In genomic region chr17:28469376-28469775, GRCh38 we compare ENCODE assay signal across 22 cellular contexts. TPM values are rescaled to one million over a fixed set of nuclear protein-coding genes. Genes with fewer than 3 reads are reported as not detected.
DNase-seq lines count a peak whose midpoint lies in the region; ATAC-seq, FAIRE-seq and TF ChIP-seq lines count a peak whose summit lies in the region.
"Had no signal": no experiment of that assay in that cellular context is flagged by ENCODE, and none has a peak within 500 bp of the region (broad histone marks: within the 10 kb centered on the region; RNA-seq: fewer than 3 reads in every experiment).

No MANE protein-coding gene starts in this region.

- H3K79me2 ChIP-seq in GM23338 (replicated peaks; ENCODE audit: insufficient read depth) (no peaks in the 10 kb centered on the region), GM12878 (ENCODE audit: control insufficient read depth, insufficient read depth, low read length) (no peaks in the 10 kb centered on the region)

- H3K36me3 ChIP-seq in breast epithelium (no peaks in the 10 kb centered on the region), GM23338 (ENCODE audit: insufficient read depth) (no peaks in the 10 kb centered on the region), GM12878 (ENCODE audit: control insufficient read depth in 2 of 2, insufficient read depth in 2 of 2, low read length in 1 of 2) (no peaks in the 10 kb centered on the region), sigmoid colon (no peaks in the 10 kb centered on the region)

- H2AFZ ChIP-seq in GM23338 (0 out of 2 replicates have a peak overlapping the region, but pooled peaks have one; percentile 7), GM12878 (ENCODE audit: control insufficient read depth, low read depth, low read length) (peak overlapping the region; percentile 10; the same call in 1 of the 2 replicates)

- FAIRE-seq in GM12878 (lab: Jason Lieb, UNC) = no peak

- H3K4me1 ChIP-seq in breast epithelium = peaks cover 0 to 34% of the 10 kb centered on the region in 2 donors
- H3K4me1 ChIP-seq in GM23338 (ENCODE audit: insufficient read depth) = no peaks in the 10 kb centered on the region
- peaks cover 52% of the 10 kb centered on the region for H3K4me1 ChIP-seq in GM12878 (ENCODE audit: control insufficient read depth, insufficient read depth, low read length)
- H3K4me1 ChIP-seq in sigmoid colon = no peaks in the 10 kb centered on the region

- WGBS in GM12878 (ENCODE audit: insufficient coverage, insufficient replicate concordance, low lambda C conversion rate, missing lambda C conversion rate) = 76% methylated on average over 8 of the region's 8 CpGs
- WGBS in sigmoid colon, 2 donors = 90 to 96% methylated on average over 8 of the region's 8 CpGs

- H3K27me3 Mint-ChIP-seq in MCF 10A (ENCODE audit: insufficient read depth, unreplicated experiment) (peaks cover 11% of the 10 kb centered on the region), GM23338 (ENCODE audit: insufficient read depth, low read depth, poor library complexity) (peaks cover 16% of the 10 kb centered on the region)

- in situ Hi-C loops in GM12878 (cut with MboI) = no loop called here

- SMC1A ChIA-PET in GM12878 (lab: Charles Lee; ENCODE audit: uncharacterized antibody, unreplicated experiment) = interaction anchor here (0.7 to 1.5 kb wide), 6 partner anchors 15 to 82 kb away, joined by 3 to 7 read pairs (median 4); no protein-coding TSS in a partner anchor

- TF ChIP-seq RAD21 in GM12878 (IDR thresholded peaks at IDR 0.05; ENCODE audit: insufficient read depth, low read depth, low read length) = no peak

- BruUV-seq in MCF 10A (replicated peaks; lab: Mats Ljungman, UMichigan) = no TSS peak
- BruUV-seq in GM12878 (replicated peaks; lab: Mats Ljungman, UMichigan) = no TSS peak

- no peak for ATAC-seq in GM23338
- ATAC-seq in GM12878 = no peak
- no peak for ATAC-seq in GM21825 (IDR thresholded peaks at IDR 0.05; ENCODE audit: unreplicated experiment)
- ATAC-seq: HCT116 had no signal

- peaks cover 19% of the 10 kb centered on the region for H3K4me1 Mint-ChIP-seq in MCF 10A (ENCODE audit: insufficient read depth, unreplicated experiment)
- peaks cover 6% of the 10 kb centered on the region for H3K4me1 Mint-ChIP-seq in GM23338

- CTCF ChIA-PET in MCF 10A (lab: Yijun Ruan, JAX) (interaction anchor here (0.6 kb wide), 2 partner anchors 237 to 364 kb away, joined by 3 read pairs; no protein-coding TSS in a partner anchor), GM12878 (lab: Yijun Ruan, JAX) (interaction anchor here (1.1 kb wide), 1 partner anchor 53 kb away, joined by 4 read pairs; no protein-coding TSS in a partner anchor)

- H3K4me3 ChIP-seq in breast epithelium = no peak overlapping the region
- H3K4me3 ChIP-seq in GM23338 = no peak overlapping the region
- H3K4me3 ChIP-seq in GM12878 = no peak overlapping the region
- H3K4me3 ChIP-seq in sigmoid colon = no peak overlapping the region

- H4K20me1 ChIP-seq in GM23338 (replicated peaks; ENCODE audit: insufficient read depth) (no peaks in the 10 kb centered on the region), GM12878 (ENCODE audit: control insufficient read depth, insufficient read depth) (0 out of 2 replicates have a peak, but pooled peaks cover 3% of the 10 kb centered on the region)

- POLR2A ChIA-PET in MCF 10A (lab: Yijun Ruan, JAX) = interaction anchor here (0.7 kb wide), 1 partner anchor 14 kb away, joined by 3 read pairs; no protein-coding TSS in a partner anchor
- POLR2A ChIA-PET in GM12878 (lab: Charles Lee) = interaction anchor here (1.1 kb wide), 1 partner anchor 34 kb away, joined by 3 read pairs; no protein-coding TSS in a partner anchor

- no peaks in the 10 kb centered on the region; the same call in 1 of the 2 replicates for H3K9me2 ChIP-seq in GM23338 (ENCODE audit: insufficient read depth)

- H3K27ac Mint-ChIP-seq in MCF 10A (ENCODE audit: low read depth, unreplicated experiment) (no peak overlapping the region), GM23338 (no peak overlapping the region)

- TF ChIP-seq CTCF in breast epithelium (IDR thresholded peaks at IDR 0.05) (no peak), MCF 10A (IDR thresholded peaks at IDR 0.05; ENCODE audit: unreplicated experiment) (no peak), GM23338 (conservative IDR thresholded peaks at IDR 0.05; ENCODE audit: low read depth in 2 of 2) (no peak), GM12878 (IDR thresholded peaks at IDR 0.05 in 2 of 3, conservative IDR thresholded peaks at IDR 0.05 in 1 of 3; ENCODE audit: control insufficient read depth in 2 of 3, extremely low read depth in 1 of 3, insufficient read depth in 1 of 3, low read depth in 3 of 3, low read length in 3 of 3) (no peak), sigmoid colon (IDR thresholded peaks at IDR 0.05) (no peak)

- H3K27me3 ChIP-seq in breast epithelium = no peaks in the 10 kb centered on the region
- no peaks in the 10 kb centered on the region for H3K27me3 ChIP-seq in GM23338 (ENCODE audit: insufficient read depth)
- no peaks in the 10 kb centered on the region for H3K27me3 ChIP-seq in GM12878 (replicated peaks in 1 of 2; ENCODE audit: control insufficient read depth in 2 of 2, insufficient read depth in 2 of 2, low read length in 1 of 2)
- peaks cover 0 to 7% (median 3%) of the 10 kb centered on the region in 3 donors for H3K27me3 ChIP-seq in sigmoid colon

- H3K4me3 Mint-ChIP-seq in MCF 10A (ENCODE audit: unreplicated experiment) (no peak overlapping the region), GM23338 (no peak overlapping the region)

- H3K9ac ChIP-seq in GM12878 (ENCODE audit: control insufficient read depth, insufficient read depth, low read length) = peak overlapping the region; percentile 37; the same call in 1 of the 2 replicates

- no peak for TF ChIP-seq POLR2A in breast epithelium (IDR thresholded peaks at IDR 0.05)
- no peak for TF ChIP-seq POLR2A in GM12878 (IDR thresholded peaks at IDR 0.05; ENCODE audit: low read depth, low read length)
- no peak for TF ChIP-seq POLR2A in sigmoid colon (IDR thresholded peaks at IDR 0.05)

- DNase-seq in breast epithelium (ENCODE audit: low spot score in 2 of 2) (no peak), MCF 10A (ENCODE audit: unreplicated experiment) (no peak), GM23338 (ENCODE audit: low spot score) (no peak), GM12878 (ENCODE audit: low read depth, low spot score) (no peak), sigmoid colon (peak; percentile 37), NCI-H128 (lab: John Stamatoyannopoulos, UW; ENCODE audit: unreplicated experiment) (no peak)
- DNase-seq: CD4-positive, alpha-beta memory T cell; DND-41; GOT3; KG1; NCI-H1105 treated with DMSO at 0.1 percent for 48 hours; NCI-H1694; NCI-H2081; NCI-H2171; NCI-H446; NCI-H526 had no signal

- H3K36me3 Mint-ChIP-seq in MCF 10A (ENCODE audit: insufficient read depth, unreplicated experiment) (no peaks in the 10 kb centered on the region), GM23338 (ENCODE audit: low read depth) (no peaks in the 10 kb centered on the region)
- H3K36me3 Mint-ChIP-seq: CD4-positive, alpha-beta memory T cell had no signal

- no peaks in the 10 kb centered on the region for H3F3A ChIP-seq in GM23338 (replicated peaks; ENCODE audit: low read depth)

- H3K27ac ChIP-seq in breast epithelium (peak overlapping the region; percentile 85), GM23338 (ENCODE audit: low read depth) (no peak overlapping the region), GM12878 (ENCODE audit: control insufficient read depth, insufficient read depth) (peak overlapping the region; percentile 58), sigmoid colon (no peak overlapping the region)
- H3K27ac ChIP-seq: RWPE1 had no signal

- intact Hi-C loops in breast epithelium (cut with DNase I; ENCODE audit: low total_unique reads) = no loop called here
- intact Hi-C loops in MCF 10A (cut with micrococcal nuclease) = no loop called here
- intact Hi-C loops in GM12878 (cut with micrococcal nuclease; ENCODE audit: unreplicated experiment) = no loop called here
- intact Hi-C loops in sigmoid colon (cut with DNase I) = no loop called here

- RAD21 ChIA-PET in GM12878 (lab: Charles Lee; ENCODE audit: unreplicated experiment) = interaction anchor here (0.9 kb wide), 1 partner anchor 15 kb away, joined by 5 read pairs; no protein-coding TSS in a partner anchor

- TF ChIP-seq EP300 in GM12878 (IDR thresholded peaks at IDR 0.05; ENCODE audit: borderline replicate concordance in 1 of 2, control insufficient read depth in 1 of 2, low read depth in 2 of 2, low read length in 2 of 2) = no peak
- no peak for TF ChIP-seq EP300 in sigmoid colon (IDR thresholded peaks at IDR 0.05)

- no peak overlapping the region for H3K4me2 ChIP-seq in GM23338
- peak overlapping the region; percentile 75 for H3K4me2 ChIP-seq in GM12878 (ENCODE audit: control insufficient read depth, insufficient read depth)

- H3K9me3 ChIP-seq in breast epithelium (no peaks in the 10 kb centered on the region), GM12878 (replicated peaks; ENCODE audit: control insufficient read depth, insufficient read depth, low read length) (no peaks in the 10 kb centered on the region), sigmoid colon (no peaks in the 10 kb centered on the region)

- H3K9me3 Mint-ChIP-seq in MCF 10A (ENCODE audit: unreplicated experiment) (no peaks in the 10 kb centered on the region), GM23338 (no peaks in the 10 kb centered on the region)

RNA-seq across cellular contexts. Expression of gene SLC13A2, which starts 4.1 kb away (rescaled TPM):
- 1 to 10 TPM in 1 of 3 donors, under 1 TPM in 1, not detected in 1; 0.66 to 4.0 TPM for total RNA-seq in breast epithelium
- total RNA-seq in MCF 10A (2022) = not detected in 2 replicates
- total RNA-seq in GM23338 (2014; rRNA removed; shearing (Covaris generic)) = not detected in 2 replicates
- not detected in 2 replicates for polyA plus RNA-seq in GM23338 (2016; fragmentation: Nextera tagmentation; extraction: Ambion mirVana)
- not detected in 2 replicates for total RNA-seq in GM12878 (2013; cell fraction: nucleolus; rRNA removed)
- 0.06 TPM in 1 of 2 replicates, not detected in the other for total RNA-seq in GM12878 (2014; rRNA removed)
- not detected in 2 replicates for total RNA-seq in GM12878 (2014; rRNA removed; fragmentation: Illumina TruSeq; extraction: Trizol)
- total RNA-seq in GM12878 (2021) = 0.13 TPM in 2 replicates
- polyA plus RNA-seq in GM12878 (2011; ENCODE audit: low read depth) = not detected
- polyA plus RNA-seq in GM12878 (2011; rRNA removed) = not detected in 2 replicates
- polyA plus RNA-seq in GM12878 (2011; cell fraction: cytosol; rRNA removed) = not detected in 2 replicates
- polyA plus RNA-seq in GM12878 (2011; cell fraction: nucleus; rRNA removed) = not detected in 2 replicates
- 0.04 and 0.07 TPM in 2 replicates for polyA plus RNA-seq in GM12878 (2012)
- polyA plus RNA-seq in GM12878 (2014; fragmentation: Illumina TruSeq; extraction: Trizol) = 0.03 TPM in 1 of 2 replicates, not detected in the other
- not detected for polyA plus RNA-seq in GM12878 (2014; fragmentation: Nextera tagmentation; extraction: Ambion mirVana)
- polyA plus RNA-seq in GM12878 (2014; rRNA removed) = 0.05 and 0.13 TPM in 2 replicates
- polyA plus RNA-seq in GM12878 (2016; fragmentation: Nextera tagmentation; extraction: Ambion mirVana) = not detected
- polyA minus RNA-seq in GM12878 (2011; rRNA and poly(A)+ RNA removed) = not detected in 2 replicates
- polyA minus RNA-seq in GM12878 (2011; cell fraction: cytosol; rRNA and poly(A)+ RNA removed) = not detected in 2 replicates
- polyA minus RNA-seq in GM12878 (2011; cell fraction: nucleus; rRNA and poly(A)+ RNA removed) = not detected in 2 replicates
- total RNA-seq in sigmoid colon = under 1 TPM in 1 of 4 donors, not detected in 3; under 0.01 TPM
- 10 to 100 TPM in 2 of 3 donors, 1 to 10 TPM in 1; 8.4 to 29.1 (median 11.4) TPM for polyA plus RNA-seq in sigmoid colon
- total RNA-seq: A673; CD4-positive, alpha-beta memory T cell; HT1080 had no signal
- polyA plus RNA-seq: BJ; CD4-positive, alpha-beta memory T cell had no signal

RNA-seq across cellular contexts. Expression of gene FOXN1, which starts 36.8 kb away (rescaled TPM):
- under 1 TPM in 1 of 3 donors, not detected in 2; 0.29 TPM for total RNA-seq in breast epithelium
- total RNA-seq in MCF 10A (2022) = not detected in 2 replicates
- total RNA-seq in GM23338 (2014; rRNA removed; shearing (Covaris generic)) = not detected in 2 replicates
- not detected in 2 replicates for polyA plus RNA-seq in GM23338 (2016; fragmentation: Nextera tagmentation; extraction: Ambion mirVana)
- total RNA-seq in GM12878 (2013; cell fraction: nucleolus; rRNA removed) = not detected in 2 replicates
- not detected in 2 replicates for total RNA-seq in GM12878 (2014; rRNA removed)
- total RNA-seq in GM12878 (2014; rRNA removed; fragmentation: Illumina TruSeq; extraction: Trizol) = not detected in 2 replicates
- total RNA-seq in GM12878 (2021) = not detected in 2 replicates
- not detected for polyA plus RNA-seq in GM12878 (2011; ENCODE audit: low read depth)
- polyA plus RNA-seq in GM12878 (2011; rRNA removed) = not detected in 2 replicates
- polyA plus RNA-seq in GM12878 (2011; cell fraction: cytosol; rRNA removed) = not detected in 2 replicates
- polyA plus RNA-seq in GM12878 (2011; cell fraction: nucleus; rRNA removed) = not detected in 2 replicates
- polyA plus RNA-seq in GM12878 (2012) = 0.03 TPM in 1 of 2 replicates, not detected in the other
- not detected in 2 replicates for polyA plus RNA-seq in GM12878 (2014; fragmentation: Illumina TruSeq; extraction: Trizol)
- not detected for polyA plus RNA-seq in GM12878 (2014; fragmentation: Nextera tagmentation; extraction: Ambion mirVana)
- polyA plus RNA-seq in GM12878 (2014; rRNA removed) = not detected in 2 replicates
- not detected for polyA plus RNA-seq in GM12878 (2016; fragmentation: Nextera tagmentation; extraction: Ambion mirVana)
- not detected in 2 replicates for polyA minus RNA-seq in GM12878 (2011; rRNA and poly(A)+ RNA removed)
- not detected in 2 replicates for polyA minus RNA-seq in GM12878 (2011; cell fraction: cytosol; rRNA and poly(A)+ RNA removed)
- polyA minus RNA-seq in GM12878 (2011; cell fraction: nucleus; rRNA and poly(A)+ RNA removed) = not detected in 2 replicates
- total RNA-seq in sigmoid colon = not detected
- under 1 TPM; 0.23 to 0.60 (median 0.38) TPM for polyA plus RNA-seq in sigmoid colon
- total RNA-seq: A673; CD4-positive, alpha-beta memory T cell; HT1080 had no signal
- polyA plus RNA-seq: BJ; CD4-positive, alpha-beta memory T cell had no signal

Comparison
In these comparisons a context has a peak if more than half of its experiments do, and no peak if none do; other contexts are left out.
1. H3K27ac ChIP-seq: peak in breast epithelium (2 of 2) and GM12878 (single experiment); none in GM23338 (single experiment) and sigmoid colon (0 of 4).